ENCODE assay signal across 8 cellular contexts in the genomic region with DNA sequence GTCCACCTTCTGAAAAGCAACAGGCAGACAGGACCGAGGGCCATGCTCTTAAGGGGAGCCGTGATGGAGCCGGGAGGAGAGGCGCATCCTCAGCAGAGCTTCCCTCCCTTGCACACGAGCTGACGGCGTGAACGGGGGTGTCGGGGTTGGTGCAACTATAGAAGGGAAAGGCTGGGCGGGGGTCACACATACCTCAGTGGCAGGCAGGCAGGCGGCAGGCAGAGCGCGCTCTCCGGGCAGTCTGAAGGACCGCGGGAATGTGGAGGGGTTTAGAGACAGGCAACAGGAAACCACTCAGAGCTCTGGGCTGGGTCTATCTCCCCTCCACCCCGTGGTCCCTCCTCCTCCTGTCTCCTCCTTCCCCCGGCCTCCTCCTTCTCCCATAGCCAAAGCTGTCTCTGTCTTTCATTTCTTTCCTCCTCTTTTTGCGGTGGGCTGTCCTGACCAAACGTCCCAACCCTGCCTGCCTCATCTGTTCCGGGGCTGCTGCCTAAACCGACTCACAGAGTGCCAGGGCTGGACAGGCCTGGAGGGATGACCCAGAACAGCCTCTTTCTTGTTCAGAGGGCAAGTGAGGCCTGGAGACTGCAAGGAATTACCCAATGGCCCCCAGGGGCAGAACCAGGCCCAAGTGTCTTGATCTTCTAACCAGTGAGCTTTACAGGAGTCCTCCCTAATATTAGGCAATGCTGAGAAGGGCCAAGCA. TPM values are rescaled to one million over a fixed set of nuclear protein-coding genes. Genes with fewer than 3 reads are reported as not detected.
DNase-seq lines count a peak whose midpoint lies in the region; ATAC-seq, FAIRE-seq and TF ChIP-seq lines count a peak whose summit lies in the region.

TSS of gene SPARC (minus strand) at position 243 of the 706 bp plus-strand sequence. CDS start 10,727 bp downstream, outside the sequence.

- TF ChIP-seq CTCF in nephron (IDR thresholded peaks at IDR 0.05; ENCODE audit: unreplicated experiment in 3 of 3): no peak

- H3K9me3 Mint-ChIP-seq in CD8-positive, alpha-beta memory T cell: peaks cover 0 to 2% (median 0%) of the 10 kb centered on the region in 5 donors
- no peaks in the 10 kb centered on the region for H3K9me3 Mint-ChIP-seq in activated CD8-positive, alpha-beta T cell treated with anti-CD3 and anti-CD28 coated beads, Interleukin-2, amount 10 ng/mL, durations not matched to agents 7 days and 5 days (ENCODE audit: insufficient read depth)
- no peaks in the 10 kb centered on the region for H3K9me3 Mint-ChIP-seq in nephron

- H3K4me3 Mint-ChIP-seq in CD8-positive, alpha-beta memory T cell: peak within 1 kb of the TSS in 5 of 7 donors; percentile 5 to 68 (median 51)
- peak within 1 kb of the TSS; percentile 4 for H3K4me3 Mint-ChIP-seq in activated CD8-positive, alpha-beta T cell treated with anti-CD3 and anti-CD28 coated beads, Interleukin-2, amount 10 ng/mL, durations not matched to agents 7 days and 5 days
- H3K4me3 Mint-ChIP-seq in nephron: peak within 1 kb of the TSS; percentile 93 to 99 (median 97)

- CTCF ChIA-PET in CD8-positive, alpha-beta memory T cell (lab: Charles Lee): no interaction called here
- CTCF ChIA-PET in activated CD8-positive, alpha-beta T cell treated with anti-CD3 and anti-CD28 coated beads, Interleukin-2, amount 10 ng/mL, durations not matched to agents 7 days and 5 days (lab: Charles Lee): interaction anchor here (0.8 kb wide), 2 partner anchors 54 to 84 kb away, joined by 3 read pairs; no protein-coding TSS in a partner anchor

- H3K27me3 ChIP-seq in CD8-positive, alpha-beta memory T cell (ENCODE audit: insufficient read depth, low read length, poor library complexity, severe bottlenecking): no peaks in the 10 kb centered on the region

- no peak within 1 kb of the TSS for H3K4me3 ChIP-seq in CD8-positive, alpha-beta memory T cell (ENCODE audit: low read length)

- H3K4me1 Mint-ChIP-seq in CD8-positive, alpha-beta memory T cell: peaks cover 5 to 13% (median 12%) of the 10 kb centered on the region in 3 donors
- peaks cover 8% of the 10 kb centered on the region for H3K4me1 Mint-ChIP-seq in activated CD8-positive, alpha-beta T cell treated with anti-CD3 and anti-CD28 coated beads, Interleukin-2, amount 10 ng/mL, durations not matched to agents 7 days and 5 days (ENCODE audit: low read depth)
- H3K4me1 Mint-ChIP-seq in nephron: peaks cover 53% of the 10 kb centered on the region

- no peak within 1 kb of the TSS for H3K27ac ChIP-seq in CD8-positive, alpha-beta memory T cell (ENCODE audit: low read depth, low read length)

- H3K36me3 Mint-ChIP-seq in CD8-positive, alpha-beta memory T cell: no peaks in the 10 kb centered on the region
- no peaks in the 10 kb centered on the region for H3K36me3 Mint-ChIP-seq in activated CD8-positive, alpha-beta T cell treated with anti-CD3 and anti-CD28 coated beads, Interleukin-2, amount 10 ng/mL, durations not matched to agents 7 days and 5 days (ENCODE audit: low read depth)
- H3K36me3 Mint-ChIP-seq in nephron (ENCODE audit: low read depth): peaks cover 17% of the 10 kb centered on the region

- DNase-seq in CD8-positive, alpha-beta memory T cell: no peak
- DNase-seq in HT1080 (ENCODE audit: low read depth) (peak; percentile 98), frontal cortex (ENCODE audit: low spot score in 2 of 2) (no peak), NCI-H1417 treated with DMSO at 0.1 percent for 48 hours (lab: John Stamatoyannopoulos, UW) (no peak)
- DNase-seq in activated CD8-positive, alpha-beta T cell treated with anti-CD3 and anti-CD28 coated beads, Interleukin-2, amount 10 ng/mL, durations not matched to agents 7 days and 5 days: peak; percentile 25

- H3K27ac Mint-ChIP-seq in CD8-positive, alpha-beta memory T cell: peak within 1 kb of the TSS in 2 of 8 donors; percentile 32 to 58
- no peak within 1 kb of the TSS for H3K27ac Mint-ChIP-seq in activated CD8-positive, alpha-beta T cell treated with anti-CD3 and anti-CD28 coated beads, Interleukin-2, amount 10 ng/mL, durations not matched to agents 7 days and 5 days
- peak within 1 kb of the TSS; percentile 93 to 98 (median 97) for H3K27ac Mint-ChIP-seq in nephron

- no peak for FAIRE-seq in frontal cortex (lab: Jason Lieb, UNC)

- no peaks in the 10 kb centered on the region for H3K36me3 ChIP-seq in CD8-positive, alpha-beta memory T cell (ENCODE audit: insufficient read depth, low read length)

- ATAC-seq in GM19467 (IDR thresholded peaks at IDR 0.05; ENCODE audit: unreplicated experiment) (peak; percentile 53), HG02973 (IDR thresholded peaks at IDR 0.05; ENCODE audit: unreplicated experiment) (no peak)
- peak; percentile 77 for ATAC-seq in activated CD8-positive, alpha-beta T cell treated with anti-CD3 and anti-CD28 coated beads, Interleukin-2, amount 10 ng/mL, durations not matched to agents 7 days and 5 days

- H3K4me1 ChIP-seq in CD8-positive, alpha-beta memory T cell (ENCODE audit: insufficient read depth, low read length): no peaks in the 10 kb centered on the region

- POLR2A ChIA-PET in CD8-positive, alpha-beta memory T cell (lab: Charles Lee): no interaction called here
- POLR2A ChIA-PET in activated CD8-positive, alpha-beta T cell treated with anti-CD3 and anti-CD28 coated beads, Interleukin-2, amount 10 ng/mL, durations not matched to agents 7 days and 5 days (lab: Charles Lee): interaction anchor here (0.6 kb wide), 1 partner anchor 123 kb away, joined by 3 read pairs; no protein-coding TSS in a partner anchor

- H3K9me3 ChIP-seq in CD8-positive, alpha-beta memory T cell (ENCODE audit: low read length): no peaks in the 10 kb centered on the region

- peaks cover 25 to 72% of the 10 kb centered on the region in 2 donors for H3K27me3 Mint-ChIP-seq in CD8-positive, alpha-beta memory T cell
- peaks cover 41% of the 10 kb centered on the region for H3K27me3 Mint-ChIP-seq in activated CD8-positive, alpha-beta T cell treated with anti-CD3 and anti-CD28 coated beads, Interleukin-2, amount 10 ng/mL, durations not matched to agents 7 days and 5 days (ENCODE audit: low read depth)
- H3K27me3 Mint-ChIP-seq in nephron (ENCODE audit: low read depth): no peaks in the 10 kb centered on the region

RNA-seq across cellular contexts. Expression of gene SPARC, which starts in this region (rescaled TPM):
- under 1 TPM; 0.22 to 0.31 TPM for total RNA-seq in CD8-positive, alpha-beta memory T cell
- not detected for polyA plus RNA-seq in CD8-positive, alpha-beta memory T cell
- 955 and 1,238 TPM in 2 replicates for total RNA-seq in HT1080 (2014; rRNA removed; shearing (Covaris generic))
- 969 and 1,116 TPM in 2 replicates for polyA plus RNA-seq in HT1080 (2015; cell fraction: cytosol; rRNA removed)
- polyA plus RNA-seq in HT1080 (2015; cell fraction: nucleus; rRNA removed): 1,737 and 2,034 TPM in 2 replicates
- not detected for total RNA-seq in activated CD8-positive, alpha-beta T cell treated with anti-CD3 and anti-CD28 coated beads, Interleukin-2, amount 10 ng/mL, durations not matched to agents 7 days and 5 days
- 74.6 TPM for total RNA-seq in frontal cortex

Comparison
In these comparisons a context has a peak if more than half of its experiments do, and no peak if none do; other contexts are left out.
1. RNA of gene SPARC (total RNA-seq): 955 to 1,238 TPM in HT1080 and 74.6 TPM in frontal cortex (single experiment); 0.22 to 0.31 TPM in CD8-positive, alpha-beta memory T cell and not detected in activated CD8-positive, alpha-beta T cell treated with anti-CD3 and anti-CD28 coated beads, Interleukin-2, amount 10 ng/mL, durations not matched to agents 7 days and 5 days; every median in the first group is over 10 times any median in the second.
2. RNA of gene SPARC (total RNA-seq): 955 to 1,238 TPM in HT1080; 74.6 TPM in frontal cortex (single experiment); every median in the first group is over 10 times any median in the second.
3. Peak in DNase-seq and ATAC-seq in activated CD8-positive, alpha-beta T cell treated with anti-CD3 and anti-CD28 coated beads, Interleukin-2, amount 10 ng/mL, durations not matched to agents 7 days and 5 days; RNA of the gene not detected or under 1 TPM.
4. H3K4me3 Mint-ChIP-seq: peak in every context shown above with its lines; median percentile 97 in nephron; 51 in CD8-positive, alpha-beta memory T cell; 4 in activated CD8-positive, alpha-beta T cell treated with anti-CD3 and anti-CD28 coated beads, Interleukin-2, amount 10 ng/mL, durations not matched to agents 7 days and 5 days.